In genomic region chr7:98360221-98361124, GRCh38 we compare ENCODE assay signal across 1 cellular context.
TF ChIP-seq lines count a peak whose summit lies in the region.

No MANE protein-coding gene starts in this region.

TF ChIP-seq in IMR-90, 13 proteins besides CTCF, POLR2A, EP300 and RAD21 (continued from another document):
- no peak for TF ChIP-seq MXI1 (IDR thresholded peaks at IDR 0.05; ENCODE audit: borderline replicate concordance, low read depth, low read length)
